ENCODE assay signal across 9 cellular contexts in the genomic region with DNA sequence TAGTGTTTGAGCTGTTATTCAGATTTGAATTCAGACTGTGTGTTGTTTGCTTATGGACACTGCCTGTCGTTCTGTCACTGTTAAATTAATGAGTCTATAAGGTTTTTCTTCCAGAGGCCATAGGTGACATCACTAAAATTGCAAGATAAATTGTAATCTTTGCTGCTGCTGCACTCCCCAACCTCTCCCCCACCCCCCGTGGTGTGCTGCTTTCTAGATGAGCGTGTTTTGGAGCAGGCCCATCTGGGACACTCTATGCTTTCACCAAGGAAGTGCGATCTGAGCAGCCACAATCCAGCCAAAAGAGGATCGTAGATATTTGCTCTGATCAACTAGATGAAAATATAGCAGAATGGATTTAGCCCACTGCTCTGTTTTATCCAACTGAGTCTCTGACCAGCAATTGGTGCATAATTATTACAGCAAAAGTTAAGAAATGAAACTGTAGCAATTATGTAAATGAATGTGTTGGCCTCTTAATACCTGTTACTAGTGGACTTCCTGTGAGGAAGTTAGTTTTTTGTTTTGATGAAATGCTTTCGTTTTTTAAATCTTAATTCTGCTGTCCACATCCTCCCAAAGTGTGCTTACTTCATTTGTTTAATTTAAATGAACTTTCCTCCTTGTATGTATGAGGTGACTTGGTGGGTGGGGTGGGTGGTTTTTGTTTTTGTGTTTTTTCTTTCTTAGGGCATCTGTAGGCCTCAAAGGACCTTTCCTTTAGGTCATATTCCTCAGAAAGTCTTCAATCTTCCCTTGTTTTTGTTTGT. TPM values are rescaled to one million over a fixed set of nuclear protein-coding genes. Genes with fewer than 3 reads are reported as not detected.
A peak's percentile ranks its signal among the peaks of the same experiment; 100 is the strongest.
DNase-seq lines count a peak whose midpoint lies in the region; ATAC-seq and TF ChIP-seq lines count a peak whose summit lies in the region.
"Had no signal": no experiment of that assay in that cellular context is flagged by ENCODE, and none has a peak within 500 bp of the region (broad histone marks: within the 10 kb centered on the region; RNA-seq: fewer than 3 reads in every experiment).

No MANE protein-coding gene starts in this region.

- CTCF ChIA-PET in CD8-positive, alpha-beta T cell (lab: Charles Lee): interaction anchor here (3.4 kb wide), 1 partner anchor 18 kb away, joined by 10 read pairs; no protein-coding TSS in a partner anchor

- peak overlapping the region; percentile 55 for H3K27ac Mint-ChIP-seq in CD8-positive, alpha-beta T cell
- H3K27ac Mint-ChIP-seq in HFFc6: peak overlapping the region; percentile 2; the same call in 1 of the 2 replicates
- peak overlapping the region; percentile 47 to 93 (median 91) for H3K27ac Mint-ChIP-seq in brain
- peak overlapping the region in 7 of 10 donors; percentile 31 to 90 (median 54) for H3K27ac Mint-ChIP-seq in naive thymus-derived CD8-positive, alpha-beta T cell

- no peak for TF ChIP-seq CTCF in CD8-positive, alpha-beta T cell (IDR thresholded peaks at IDR 0.05)
- no peak for TF ChIP-seq CTCF in HFFc6 (IDR thresholded peaks at IDR 0.05)
- no peak for TF ChIP-seq CTCF in brain (conservative IDR thresholded peaks at IDR 0.05)

- H3K27me3 ChIP-seq in CD8-positive, alpha-beta T cell (ENCODE audit: insufficient read depth, low read length): no peaks in the 10 kb centered on the region

- peaks cover 57% of the 10 kb centered on the region for H3K36me3 Mint-ChIP-seq in CD8-positive, alpha-beta T cell
- H3K36me3 Mint-ChIP-seq in HFFc6 (ENCODE audit: low read depth) (peaks cover 40% of the 10 kb centered on the region; the same call in 1 of the 2 replicates), brain (peaks cover 38% of the 10 kb centered on the region)
- peaks cover 0 to 60% (median 30%) of the 10 kb centered on the region in 3 donors for H3K36me3 Mint-ChIP-seq in naive thymus-derived CD8-positive, alpha-beta T cell

- H3K9me3 ChIP-seq in CD8-positive, alpha-beta T cell (ENCODE audit: low read length): no peaks in the 10 kb centered on the region

- intact Hi-C loops in CD8-positive, alpha-beta T cell (cut with DNase I, micrococcal nuclease): no loop called here

- peak overlapping the region; percentile 45 for H3K4me3 Mint-ChIP-seq in CD8-positive, alpha-beta T cell
- H3K4me3 Mint-ChIP-seq in HFFc6 (no peak overlapping the region), brain (no peak overlapping the region)
- peak overlapping the region in 2 of 10 donors; percentile 1 to 26 for H3K4me3 Mint-ChIP-seq in naive thymus-derived CD8-positive, alpha-beta T cell

- DNase-seq in CD8-positive, alpha-beta T cell: no peak
- DNase-seq in HFFc6 (no peak), NCI-H345 treated with DMSO at 0.1 percent for 48 hours (lab: John Stamatoyannopoulos, UW; ENCODE audit: unreplicated experiment) (no peak), NCI-H1694 (lab: John Stamatoyannopoulos, UW) (no peak), NCI-H2196 treated with DMSO at 0.1 percent for 48 hours (lab: John Stamatoyannopoulos, UW; ENCODE audit: unreplicated experiment) (no peak), DMS79 treated with DMSO at 0.1 percent for 48 hours (lab: John Stamatoyannopoulos, UW) (no peak)
- no peak for DNase-seq in naive thymus-derived CD8-positive, alpha-beta T cell
- DNase-seq: NCI-H526 had no signal

- POLR2A ChIA-PET in CD8-positive, alpha-beta T cell (lab: Charles Lee): no interaction called here
- POLR2A ChIA-PET in naive thymus-derived CD8-positive, alpha-beta T cell (lab: Charles Lee): no interaction called here

- no peak overlapping the region for H3K27ac ChIP-seq in CD8-positive, alpha-beta T cell (ENCODE audit: low read depth, low read length)

- H3K4me3 ChIP-seq in CD8-positive, alpha-beta T cell (ENCODE audit: low read depth, low read length): no peak overlapping the region

- peak; percentile 25 for ATAC-seq in CD8-positive, alpha-beta T cell
- no peak for ATAC-seq in naive thymus-derived CD8-positive, alpha-beta T cell

- H3K27me3 Mint-ChIP-seq in CD8-positive, alpha-beta T cell (ENCODE audit: low read depth): no peaks in the 10 kb centered on the region
- H3K27me3 Mint-ChIP-seq in HFFc6 (ENCODE audit: insufficient read depth) (peaks cover 1% of the 10 kb centered on the region), brain (peaks cover 2% of the 10 kb centered on the region)
- H3K27me3 Mint-ChIP-seq in naive thymus-derived CD8-positive, alpha-beta T cell: no peaks in the 10 kb centered on the region

- H3K4me1 Mint-ChIP-seq in CD8-positive, alpha-beta T cell (ENCODE audit: low read depth): peaks cover 32% of the 10 kb centered on the region
- H3K4me1 Mint-ChIP-seq in HFFc6 (ENCODE audit: low read depth) (peaks cover 55% of the 10 kb centered on the region), brain (peaks cover 48% of the 10 kb centered on the region)
- peaks cover 7 to 50% (median 23%) of the 10 kb centered on the region in 4 donors for H3K4me1 Mint-ChIP-seq in naive thymus-derived CD8-positive, alpha-beta T cell

- H3K9me3 Mint-ChIP-seq in CD8-positive, alpha-beta T cell: no peaks in the 10 kb centered on the region
- H3K9me3 Mint-ChIP-seq in HFFc6: no peaks in the 10 kb centered on the region
- H3K9me3 Mint-ChIP-seq in brain: no peaks in the 10 kb centered on the region
- H3K9me3 Mint-ChIP-seq in naive thymus-derived CD8-positive, alpha-beta T cell: no peaks in the 10 kb centered on the region

- peaks cover 11% of the 10 kb centered on the region for H3K36me3 ChIP-seq in CD8-positive, alpha-beta T cell (ENCODE audit: insufficient read depth, low read length)

- no peaks in the 10 kb centered on the region for H3K4me1 ChIP-seq in CD8-positive, alpha-beta T cell (ENCODE audit: insufficient read depth, low read length)

RNA-seq across cellular contexts. Expression of gene RPRD1B, which starts 58.1 kb away (rescaled TPM):
- total RNA-seq in CD8-positive, alpha-beta T cell: 10 to 100 TPM; 73.3 to 79.4 TPM
- 10 to 100 TPM; 15.9 to 20.2 (median 19.2) TPM for total RNA-seq in HFFc6 (2021; fragmentation: NEBNext Ultra II Directional; extraction: Animal tissue kit (Norgen Biotek cat#: 25700))
- polyA plus RNA-seq in brain (ENCODE audit: insufficient read depth, low read depth, low replicate concordance): 24.2 TPM
- total RNA-seq in naive thymus-derived CD8-positive, alpha-beta T cell: 10 to 100 TPM; 41.9 to 48.1 TPM
- polyA plus RNA-seq in naive thymus-derived CD8-positive, alpha-beta T cell: 1 to 10 TPM; 2.9 to 4.9 (median 4.0) TPM

RNA-seq across cellular contexts. Expression of gene TTI1, which starts 58.4 kb away (rescaled TPM):
- total RNA-seq in CD8-positive, alpha-beta T cell: 10 to 100 TPM; 12.6 to 15.7 TPM
- 10 to 100 TPM; 11.8 to 17.9 (median 14.1) TPM for total RNA-seq in HFFc6 (2021; fragmentation: NEBNext Ultra II Directional; extraction: Animal tissue kit (Norgen Biotek cat#: 25700))
- 30.7 TPM for polyA plus RNA-seq in brain (ENCODE audit: insufficient read depth, low read depth, low replicate concordance)
- total RNA-seq in naive thymus-derived CD8-positive, alpha-beta T cell: 10 to 100 TPM; 25.9 to 27.1 TPM
- polyA plus RNA-seq in naive thymus-derived CD8-positive, alpha-beta T cell: 10 to 100 TPM; 10.0 to 15.3 (median 12.0) TPM

Comparison
In these comparisons a context has a peak if more than half of its experiments do, and no peak if none do; other contexts are left out.
1. H3K27ac Mint-ChIP-seq: peak in every context shown above with its lines; median percentile 91 in brain; 55 in CD8-positive, alpha-beta T cell; 54 in naive thymus-derived CD8-positive, alpha-beta T cell; 2 in HFFc6.